ENCODE assay signal across 18 cellular contexts in the genomic region with DNA sequence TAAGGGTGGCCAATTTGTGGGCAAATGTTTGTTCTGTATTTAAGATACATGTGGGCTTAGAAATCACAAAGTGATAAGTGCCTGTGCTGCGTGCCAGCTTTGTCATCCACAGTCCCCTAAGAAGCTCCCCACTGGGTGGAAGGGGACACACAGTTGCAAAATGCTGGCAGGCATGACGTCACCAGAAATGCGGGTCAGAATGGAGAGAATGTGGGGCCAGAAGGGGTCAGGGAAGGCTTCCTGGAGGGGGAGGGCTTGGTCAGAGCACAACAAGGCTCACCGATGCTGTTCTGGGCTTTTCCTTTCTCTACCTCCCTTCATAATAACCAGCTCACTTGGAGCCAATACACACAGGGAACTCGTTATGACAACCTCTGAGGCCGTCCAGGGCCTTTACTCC.
"Had no signal": no experiment of that assay in that cellular context is flagged by ENCODE, and none has a peak within 500 bp of the region (broad histone marks: within the 10 kb centered on the region; RNA-seq: fewer than 3 reads in every experiment).

No MANE protein-coding gene starts in this region.

- H3K27ac Mint-ChIP-seq: naive thymus-derived CD4-positive, alpha-beta T cell; nephron progenitor cell had no signal

- H3K9me3 Mint-ChIP-seq: nephron progenitor cell had no signal

- H3K4me1 Mint-ChIP-seq: naive thymus-derived CD4-positive, alpha-beta T cell had no signal

- H3K27me3 ChIP-seq: colonic mucosa, foreskin keratinocyte, ovary, right atrium auricular region had no signal

- DNase-seq: colonic mucosa; dermis blood vessel endothelial cell; erythroblast; foreskin keratinocyte; left colon; naive thymus-derived CD4-positive, alpha-beta T cell; nephron progenitor cell; nucleus accumbens; ovary; small intestine; stimulated activated CD4-positive, alpha-beta T cell treated with anti-CD3 and anti-CD28 coated beads, Interleukin-12 subunit alpha, Interleukin-12 subunit beta, amount 100 ng/mL, for 4 hours; stimulated activated naive CD4-positive, alpha-beta T cell; stomach; substantia nigra; transverse colon had no signal

- H3K9me3 ChIP-seq: colonic mucosa, ovary, right atrium auricular region, stomach, thoracic aorta, transverse colon had no signal

- H3K4me3 Mint-ChIP-seq: naive thymus-derived CD4-positive, alpha-beta T cell; nephron progenitor cell had no signal

- FAIRE-seq: endothelial cell of umbilical vein, small intestine had no signal

- H3K36me3 ChIP-seq: colonic mucosa, ovary, right atrium auricular region, stomach, thoracic aorta, transverse colon had no signal

- H3K4me3 ChIP-seq: colonic mucosa, ovary, right atrium auricular region, stomach, thoracic aorta, transverse colon had no signal

- H3K27ac ChIP-seq: colonic mucosa, foreskin keratinocyte, ovary, right atrium auricular region, stomach, thoracic aorta, transverse colon had no signal

- H3K36me3 Mint-ChIP-seq: naive thymus-derived CD4-positive, alpha-beta T cell had no signal

- H3K4me1 ChIP-seq: colonic mucosa, foreskin keratinocyte, right atrium auricular region, stomach, transverse colon had no signal
